12 cellular contexts compared by ENCODE assay signal in the genomic region with DNA sequence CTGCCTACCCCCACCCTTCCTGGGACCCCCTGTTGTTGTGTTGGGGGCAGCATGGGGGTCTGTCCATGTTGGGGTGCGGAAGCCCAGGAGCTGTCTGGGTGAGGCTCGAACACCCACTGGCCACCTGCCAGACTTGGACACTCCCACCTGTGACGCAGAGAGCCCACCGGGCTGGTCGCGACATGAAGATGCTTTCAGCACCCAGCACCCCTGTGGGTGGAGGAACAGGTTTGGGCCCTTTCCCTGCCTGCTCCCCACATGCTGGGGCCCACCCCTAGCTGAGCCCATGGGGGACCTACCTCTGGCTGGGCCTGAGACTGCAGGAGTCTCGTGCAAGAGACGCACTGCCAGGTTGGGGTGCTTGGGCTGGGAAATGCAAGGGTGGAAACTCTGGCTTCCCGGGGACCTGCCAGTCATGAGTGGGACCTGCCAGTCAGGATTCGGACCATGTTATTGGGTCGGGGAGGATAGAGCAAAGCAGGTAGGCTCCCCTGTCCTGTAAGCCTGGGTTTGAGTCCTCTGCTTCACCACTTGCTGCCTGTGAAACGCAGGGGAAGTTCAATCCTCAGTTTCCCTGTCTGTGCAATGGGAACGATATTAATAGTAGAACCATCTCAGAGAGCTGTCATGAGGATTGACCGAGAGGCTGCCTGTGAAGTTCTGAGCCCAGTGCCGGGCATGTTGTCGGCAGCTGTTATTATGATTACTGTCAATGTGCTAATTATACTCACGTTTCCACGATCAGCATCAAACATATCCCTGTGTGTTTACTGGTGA. TPM values are rescaled to one million over a fixed set of nuclear protein-coding genes. Genes with fewer than 3 reads are reported as not detected.
DNase-seq lines count a peak whose midpoint lies in the region; TF ChIP-seq lines count a peak whose summit lies in the region.
"Had no signal": no experiment of that assay in that cellular context is flagged by ENCODE, and none has a peak within 500 bp of the region (broad histone marks: within the 10 kb centered on the region; RNA-seq: fewer than 3 reads in every experiment).

No MANE protein-coding gene starts in this region.

- H3K27ac Mint-ChIP-seq in activated naive CD4-positive, alpha-beta T cell treated with anti-CD3 and anti-CD28 coated beads for 36 hours = no peak overlapping the region
- H3K27ac Mint-ChIP-seq: naive thymus-derived CD8-positive, alpha-beta T cell; stimulated activated naive CD8-positive, alpha-beta T cell treated with anti-CD3 and anti-CD28 coated beads, Interleukin-15, Interleukin-2, amounts not matched to agents 100 ng/mL and 50 ng/mL, for 24 hours had no signal

- H3K4me3 Mint-ChIP-seq in activated naive CD4-positive, alpha-beta T cell treated with anti-CD3 and anti-CD28 coated beads for 36 hours = no peak overlapping the region
- H3K4me3 Mint-ChIP-seq: CD14-positive monocyte; naive thymus-derived CD8-positive, alpha-beta T cell; stimulated activated naive CD8-positive, alpha-beta T cell treated with anti-CD3 and anti-CD28 coated beads, Interleukin-15, Interleukin-2, amounts not matched to agents 100 ng/mL and 50 ng/mL, for 24 hours had no signal

- WGBS in ectodermal cell, 2 experiments = 91% methylated on average over 18 of the region's 18 CpGs
- WGBS in mesodermal cell (ENCODE audit: insufficient coverage in 2 of 2), 2 experiments = 94 to 97% methylated on average over 15 to 18 of the region's 18 CpGs
- WGBS in testis, 2 donors = 43 to 45% methylated on average over 14 to 18 of the region's 18 CpGs

- DNase-seq in NT2/D1 (ENCODE audit: low read depth, low spot score) (no peak), testis (no peak), cortex of kidney (lab: John Stamatoyannopoulos, UW) (no peak), NCI-H1930 (lab: John Stamatoyannopoulos, UW) (no peak)
- DNase-seq in activated naive CD4-positive, alpha-beta T cell treated with anti-CD3 and anti-CD28 coated beads for 36 hours = no peak
- DNase-seq in activated CD4-positive, alpha-beta T cell treated with anti-CD3 and anti-CD28 coated beads for 1 hour = no peak
- DNase-seq: naive thymus-derived CD8-positive, alpha-beta T cell; RPMI8226 had no signal

- CTCF ChIA-PET in activated naive CD4-positive, alpha-beta T cell treated with anti-CD3 and anti-CD28 coated beads for 36 hours (lab: Charles Lee) = no interaction called here

- H3K9me3 ChIP-seq in NT2/D1 (ENCODE audit: insufficient read depth, low read length) (no peaks in the 10 kb centered on the region), ectodermal cell (ENCODE audit: control insufficient read depth, low read length) (no peaks in the 10 kb centered on the region), mesodermal cell (ENCODE audit: control insufficient read depth, low read length) (no peaks in the 10 kb centered on the region), testis (no peaks in the 10 kb centered on the region)

- intact Hi-C loops in testis (cut with DNase I; ENCODE audit: low total_unique reads) = no loop called here
- intact Hi-C loops in activated naive CD4-positive, alpha-beta T cell treated with anti-CD3 and anti-CD28 coated beads for 36 hours (cut with micrococcal nuclease) = no loop called here

- no peaks in the 10 kb centered on the region for H3K9me3 Mint-ChIP-seq in activated naive CD4-positive, alpha-beta T cell treated with anti-CD3 and anti-CD28 coated beads for 36 hours
- H3K9me3 Mint-ChIP-seq: CD14-positive monocyte; naive thymus-derived CD8-positive, alpha-beta T cell; stimulated activated naive CD8-positive, alpha-beta T cell treated with anti-CD3 and anti-CD28 coated beads, Interleukin-15, Interleukin-2, amounts not matched to agents 100 ng/mL and 50 ng/mL, for 24 hours had no signal

- no peak overlapping the region for H3K4me3 ChIP-seq in NT2/D1 (ENCODE audit: insufficient read length, low read depth)
- no peak overlapping the region for H3K4me3 ChIP-seq in ectodermal cell (ENCODE audit: insufficient read depth, low read depth, low read length)
- no peak overlapping the region for H3K4me3 ChIP-seq in mesodermal cell (ENCODE audit: extremely low read depth, insufficient read depth, low read length, poor library complexity, severe bottlenecking)
- H3K4me3 ChIP-seq in testis = no peak overlapping the region

- H3K27me3 Mint-ChIP-seq in activated naive CD4-positive, alpha-beta T cell treated with anti-CD3 and anti-CD28 coated beads for 36 hours (ENCODE audit: low read depth) = no peaks in the 10 kb centered on the region

- H3K4me1 ChIP-seq in NT2/D1 (ENCODE audit: insufficient read depth, insufficient read length) (peaks cover 7% of the 10 kb centered on the region), ectodermal cell (ENCODE audit: control insufficient read depth, insufficient read depth, low read length) (peaks cover 24% of the 10 kb centered on the region), mesodermal cell (ENCODE audit: control insufficient read depth, insufficient read depth, low read length, poor library complexity, severe bottlenecking) (peaks cover 29% of the 10 kb centered on the region), testis (peaks cover 25% of the 10 kb centered on the region)

- H3K27ac ChIP-seq in ectodermal cell (ENCODE audit: insufficient read depth, low read depth, low read length, poor library complexity, severe bottlenecking) (peak overlapping the region; percentile 64), mesodermal cell (ENCODE audit: low read depth, low read length, severe bottlenecking) (peak overlapping the region; percentile 88), testis (peak overlapping the region; percentile 53 to 88)

- H3K36me3 ChIP-seq in NT2/D1 (ENCODE audit: insufficient read depth, insufficient read length, low read length) (no peaks in the 10 kb centered on the region), ectodermal cell (ENCODE audit: control insufficient read depth, insufficient read depth, low read length) (no peaks in the 10 kb centered on the region), mesodermal cell (ENCODE audit: control insufficient read depth, insufficient read depth, low read length) (no peaks in the 10 kb centered on the region), testis (ENCODE audit: low read depth, missing control alignments) (no peaks in the 10 kb centered on the region)

- H3K36me3 Mint-ChIP-seq in activated naive CD4-positive, alpha-beta T cell treated with anti-CD3 and anti-CD28 coated beads for 36 hours (ENCODE audit: low read depth) = no peaks in the 10 kb centered on the region
- H3K36me3 Mint-ChIP-seq: CD14-positive monocyte; naive thymus-derived CD8-positive, alpha-beta T cell had no signal

- no peak for TF ChIP-seq CTCF in testis (IDR thresholded peaks at IDR 0.05)

- H3K4me1 Mint-ChIP-seq in activated naive CD4-positive, alpha-beta T cell treated with anti-CD3 and anti-CD28 coated beads for 36 hours (ENCODE audit: low read depth) = no peaks in the 10 kb centered on the region
- H3K4me1 Mint-ChIP-seq: CD14-positive monocyte had no signal

- H3K27me3 ChIP-seq in NT2/D1 (ENCODE audit: insufficient read depth, insufficient read length) (no peaks in the 10 kb centered on the region), ectodermal cell (ENCODE audit: control insufficient read depth, insufficient read depth, low read length, poor library complexity, severe bottlenecking) (no peaks in the 10 kb centered on the region), testis (no peaks in the 10 kb centered on the region)

- no peak for TF ChIP-seq POLR2A in testis (IDR thresholded peaks at IDR 0.05)

- H3K9ac ChIP-seq in NT2/D1 (ENCODE audit: insufficient read length, low read depth) = peak overlapping the region; percentile 3

RNA-seq across cellular contexts. Expression of gene KIAA1671, which starts 24.1 kb away (rescaled TPM):
- 20.4 TPM for polyA plus RNA-seq in ectodermal cell (2013, experiment 1 of 4)
- polyA plus RNA-seq in ectodermal cell (2013, experiment 2 of 4) = 23.9 TPM
- 15.3 TPM for polyA plus RNA-seq in ectodermal cell (2013, experiment 3 of 4)
- polyA plus RNA-seq in ectodermal cell (2013, experiment 4 of 4) = 18.6 TPM
- polyA plus RNA-seq in mesodermal cell (2013, experiment 1 of 2) = 18.5 TPM
- 17.5 TPM for polyA plus RNA-seq in mesodermal cell (2013, experiment 2 of 2)
- 10 to 100 TPM; 24.4 to 28.6 TPM for total RNA-seq in testis
- 16.8 TPM for polyA plus RNA-seq in testis (ENCODE audit: insufficient read depth, low read depth, low replicate concordance)
- total RNA-seq in activated naive CD4-positive, alpha-beta T cell treated with anti-CD3 and anti-CD28 coated beads for 36 hours = 1 to 10 TPM; 7.3 to 7.4 TPM
- polyA plus RNA-seq: CD14-positive monocyte had no signal

RNA-seq across cellular contexts. Expression of gene LHFPL7, which starts 30.1 kb away (rescaled TPM):
- polyA plus RNA-seq in ectodermal cell (2013, experiment 1 of 4) = not detected
- not detected for polyA plus RNA-seq in ectodermal cell (2013, experiment 2 of 4)
- not detected for polyA plus RNA-seq in ectodermal cell (2013, experiment 3 of 4)
- polyA plus RNA-seq in ectodermal cell (2013, experiment 4 of 4) = not detected
- polyA plus RNA-seq in mesodermal cell (2013, experiment 1 of 2) = not detected
- not detected for polyA plus RNA-seq in mesodermal cell (2013, experiment 2 of 2)
- not detected for total RNA-seq in testis
- not detected for polyA plus RNA-seq in testis (ENCODE audit: insufficient read depth, low read depth, low replicate concordance)
- total RNA-seq in activated naive CD4-positive, alpha-beta T cell treated with anti-CD3 and anti-CD28 coated beads for 36 hours = not detected
- total RNA-seq: naive thymus-derived CD8-positive, alpha-beta T cell had no signal
- polyA plus RNA-seq: CD14-positive monocyte; naive thymus-derived CD8-positive, alpha-beta T cell had no signal
